Comparison of ENCODE assay signal across 1 cellular context in genomic region chr3:190513409-190514162, GRCh38.
TF ChIP-seq lines count a peak whose summit lies in the region.

A gene with protein sequence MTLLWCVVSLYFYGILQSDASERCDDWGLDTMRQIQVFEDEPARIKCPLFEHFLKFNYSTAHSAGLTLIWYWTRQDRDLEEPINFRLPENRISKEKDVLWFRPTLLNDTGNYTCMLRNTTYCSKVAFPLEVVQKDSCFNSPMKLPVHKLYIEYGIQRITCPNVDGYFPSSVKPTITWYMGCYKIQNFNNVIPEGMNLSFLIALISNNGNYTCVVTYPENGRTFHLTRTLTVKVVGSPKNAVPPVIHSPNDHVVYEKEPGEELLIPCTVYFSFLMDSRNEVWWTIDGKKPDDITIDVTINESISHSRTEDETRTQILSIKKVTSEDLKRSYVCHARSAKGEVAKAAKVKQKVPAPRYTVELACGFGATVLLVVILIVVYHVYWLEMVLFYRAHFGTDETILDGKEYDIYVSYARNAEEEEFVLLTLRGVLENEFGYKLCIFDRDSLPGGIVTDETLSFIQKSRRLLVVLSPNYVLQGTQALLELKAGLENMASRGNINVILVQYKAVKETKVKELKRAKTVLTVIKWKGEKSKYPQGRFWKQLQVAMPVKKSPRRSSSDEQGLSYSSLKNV (plus strand): TSS chr3:190514085. CDS start chr3:190564290, 50,205 bp downstream.

TF ChIP-seq in WTC11, 78 proteins besides CTCF, POLR2A, EP300 and RAD21 (continued from another document):
- TF ChIP-seq ZBTB43 (CRISPR knock-in tag; IDR thresholded peaks at IDR 0.05) (no peak), ZNF263 (CRISPR knock-in tag; IDR thresholded peaks at IDR 0.05; ENCODE audit: low read depth) (no peak), ZNF396 (CRISPR knock-in tag; IDR thresholded peaks at IDR 0.05; ENCODE audit: borderline replicate concordance) (no peak), ATF1 (CRISPR knock-in tag; IDR thresholded peaks at IDR 0.05) (0 out of 2 replicates have a peak, but pooled peaks have one; percentile 34), SOX15 (CRISPR knock-in tag; IDR thresholded peaks at IDR 0.05) (no peak), MXD4 (CRISPR knock-in tag; IDR thresholded peaks at IDR 0.05; ENCODE audit: borderline replicate concordance) (no peak), GTF2I (CRISPR knock-in tag; conservative IDR thresholded peaks at IDR 0.05) (no peak), ETV6 (CRISPR knock-in tag; IDR thresholded peaks at IDR 0.05) (peak; percentile 46; the same call in 1 of the 2 replicates), ZNF423 (CRISPR knock-in tag; IDR thresholded peaks at IDR 0.05) (no peak), ZNF317 (CRISPR knock-in tag; IDR thresholded peaks at IDR 0.05; ENCODE audit: borderline replicate concordance, low read depth) (no peak), ZBTB21 (CRISPR knock-in tag; IDR thresholded peaks at IDR 0.05; ENCODE audit: borderline replicate concordance) (peak; percentile 52; the same call in 1 of the 2 replicates), NR1H2 (CRISPR knock-in tag; IDR thresholded peaks at IDR 0.05) (no peak), USF1 (CRISPR knock-in tag; IDR thresholded peaks at IDR 0.05) (no peak), TEAD1 (CRISPR knock-in tag; IDR thresholded peaks at IDR 0.05) (no peak), ZNF121 (CRISPR knock-in tag; IDR thresholded peaks at IDR 0.05) (peak; percentile 97), MAX (CRISPR knock-in tag; IDR thresholded peaks at IDR 0.05) (peak; percentile 82)
- TF ChIP-seq, protein P1, sequence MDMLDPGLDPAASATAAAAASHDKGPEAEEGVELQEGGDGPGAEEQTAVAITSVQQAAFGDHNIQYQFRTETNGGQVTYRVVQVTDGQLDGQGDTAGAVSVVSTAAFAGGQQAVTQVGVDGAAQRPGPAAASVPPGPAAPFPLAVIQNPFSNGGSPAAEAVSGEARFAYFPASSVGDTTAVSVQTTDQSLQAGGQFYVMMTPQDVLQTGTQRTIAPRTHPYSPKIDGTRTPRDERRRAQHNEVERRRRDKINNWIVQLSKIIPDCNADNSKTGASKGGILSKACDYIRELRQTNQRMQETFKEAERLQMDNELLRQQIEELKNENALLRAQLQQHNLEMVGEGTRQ (CRISPR knock-in tag; IDR thresholded peaks at IDR 0.05): 0 out of 2 replicates have a peak, but pooled peaks have one; percentile 22
- TF ChIP-seq, protein P2, sequence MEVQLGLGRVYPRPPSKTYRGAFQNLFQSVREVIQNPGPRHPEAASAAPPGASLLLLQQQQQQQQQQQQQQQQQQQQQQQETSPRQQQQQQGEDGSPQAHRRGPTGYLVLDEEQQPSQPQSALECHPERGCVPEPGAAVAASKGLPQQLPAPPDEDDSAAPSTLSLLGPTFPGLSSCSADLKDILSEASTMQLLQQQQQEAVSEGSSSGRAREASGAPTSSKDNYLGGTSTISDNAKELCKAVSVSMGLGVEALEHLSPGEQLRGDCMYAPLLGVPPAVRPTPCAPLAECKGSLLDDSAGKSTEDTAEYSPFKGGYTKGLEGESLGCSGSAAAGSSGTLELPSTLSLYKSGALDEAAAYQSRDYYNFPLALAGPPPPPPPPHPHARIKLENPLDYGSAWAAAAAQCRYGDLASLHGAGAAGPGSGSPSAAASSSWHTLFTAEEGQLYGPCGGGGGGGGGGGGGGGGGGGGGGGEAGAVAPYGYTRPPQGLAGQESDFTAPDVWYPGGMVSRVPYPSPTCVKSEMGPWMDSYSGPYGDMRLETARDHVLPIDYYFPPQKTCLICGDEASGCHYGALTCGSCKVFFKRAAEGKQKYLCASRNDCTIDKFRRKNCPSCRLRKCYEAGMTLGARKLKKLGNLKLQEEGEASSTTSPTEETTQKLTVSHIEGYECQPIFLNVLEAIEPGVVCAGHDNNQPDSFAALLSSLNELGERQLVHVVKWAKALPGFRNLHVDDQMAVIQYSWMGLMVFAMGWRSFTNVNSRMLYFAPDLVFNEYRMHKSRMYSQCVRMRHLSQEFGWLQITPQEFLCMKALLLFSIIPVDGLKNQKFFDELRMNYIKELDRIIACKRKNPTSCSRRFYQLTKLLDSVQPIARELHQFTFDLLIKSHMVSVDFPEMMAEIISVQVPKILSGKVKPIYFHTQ (CRISPR knock-in tag; IDR thresholded peaks at IDR 0.05): no peak
- TF ChIP-seq, protein P3, sequence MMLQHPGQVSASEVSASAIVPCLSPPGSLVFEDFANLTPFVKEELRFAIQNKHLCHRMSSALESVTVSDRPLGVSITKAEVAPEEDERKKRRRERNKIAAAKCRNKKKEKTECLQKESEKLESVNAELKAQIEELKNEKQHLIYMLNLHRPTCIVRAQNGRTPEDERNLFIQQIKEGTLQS (CRISPR knock-in tag; conservative IDR thresholded peaks at IDR 0.05): no peak
- TF ChIP-seq, protein P4, sequence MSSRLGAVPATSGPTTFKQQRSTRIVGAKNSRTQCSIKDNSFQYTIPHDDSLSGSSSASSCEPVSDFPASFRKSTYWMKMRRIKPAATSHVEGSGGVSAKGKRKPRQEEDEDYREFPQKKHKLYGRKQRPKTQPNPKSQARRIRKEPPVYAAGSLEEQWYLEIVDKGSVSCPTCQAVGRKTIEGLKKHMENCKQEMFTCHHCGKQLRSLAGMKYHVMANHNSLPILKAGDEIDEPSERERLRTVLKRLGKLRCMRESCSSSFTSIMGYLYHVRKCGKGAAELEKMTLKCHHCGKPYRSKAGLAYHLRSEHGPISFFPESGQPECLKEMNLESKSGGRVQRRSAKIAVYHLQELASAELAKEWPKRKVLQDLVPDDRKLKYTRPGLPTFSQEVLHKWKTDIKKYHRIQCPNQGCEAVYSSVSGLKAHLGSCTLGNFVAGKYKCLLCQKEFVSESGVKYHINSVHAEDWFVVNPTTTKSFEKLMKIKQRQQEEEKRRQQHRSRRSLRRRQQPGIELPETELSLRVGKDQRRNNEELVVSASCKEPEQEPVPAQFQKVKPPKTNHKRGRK (CRISPR knock-in tag; IDR thresholded peaks at IDR 0.05; ENCODE audit: borderline replicate concordance): no peak
TF ChIP-seq in WTC11: peak in this region for 20.
